Comparison of ENCODE assay signal across 15 cellular contexts in the genomic region with DNA sequence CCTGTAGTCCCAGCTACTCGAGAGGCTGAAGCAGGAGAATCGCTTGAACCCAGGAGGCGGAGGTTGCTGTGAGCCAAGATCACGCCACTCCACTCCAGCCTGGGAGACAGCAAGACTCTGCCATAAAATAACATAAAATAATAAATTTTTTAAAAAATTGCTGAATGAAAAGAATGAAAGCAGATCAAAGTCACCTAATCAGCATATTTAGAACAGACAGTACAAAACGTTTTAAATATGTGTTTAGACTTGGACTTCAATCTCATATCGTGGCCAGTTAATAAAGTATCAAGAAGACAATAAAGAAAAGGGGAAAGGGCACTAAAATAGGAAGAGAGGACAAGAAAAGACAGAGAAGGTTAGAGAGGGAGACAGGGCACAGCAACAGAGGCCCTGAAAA.
A peak's percentile ranks its signal among the peaks of the same experiment; 100 is the strongest.
DNase-seq lines count a peak whose midpoint lies in the region; ATAC-seq and TF ChIP-seq lines count a peak whose summit lies in the region.
"Had no signal": no experiment of that assay in that cellular context is flagged by ENCODE, and none has a peak within 500 bp of the region (broad histone marks: within the 10 kb centered on the region; RNA-seq: fewer than 3 reads in every experiment).

No MANE protein-coding gene starts in this region.

- no peak overlapping the region for H2BK120ac ChIP-seq in IMR-90 (ENCODE audit: low read depth, low read length)

- TF ChIP-seq POLR2A in IMR-90 (IDR thresholded peaks at IDR 0.05; ENCODE audit: low read depth, low read length), result no peak

- H4K8ac ChIP-seq in IMR-90 (ENCODE audit: low read depth in 2 of 2, low read length in 2 of 2), result no peak overlapping the region

- H3K27me3 Mint-ChIP-seq in activated T-cell treated with anti-CD3 and anti-CD28 coated beads, Interleukin-2, amount 50 U/mL, for 72 hours (ENCODE audit: low read depth), result no peaks in the 10 kb centered on the region
- no peaks in the 10 kb centered on the region for H3K27me3 Mint-ChIP-seq in endodermal cell (ENCODE audit: insufficient read depth)
- no peaks in the 10 kb centered on the region for H3K27me3 Mint-ChIP-seq in progenitor cell of endocrine pancreas
- H3K27me3 Mint-ChIP-seq: CD4-positive, alpha-beta memory T cell had no signal

- H3K4me2 ChIP-seq in IMR-90 (ENCODE audit: low read depth, low read length), result no peak overlapping the region
- H3K4me2 ChIP-seq: BLaER1 had no signal

- TF ChIP-seq CTCF in IMR-90 (conservative IDR thresholded peaks at IDR 0.05; ENCODE audit: low read depth, low read length) (no peak), endodermal cell (conservative IDR thresholded peaks at IDR 0.05) (no peak), progenitor cell of endocrine pancreas (IDR thresholded peaks at IDR 0.05; ENCODE audit: unreplicated experiment) (no peak)

- no peaks in the 10 kb centered on the region for H4K20me1 ChIP-seq in IMR-90 (ENCODE audit: insufficient read depth, low read length)
- H4K20me1 ChIP-seq: BLaER1 had no signal

- H3K4me3 Mint-ChIP-seq in activated T-cell treated with anti-CD3 and anti-CD28 coated beads, Interleukin-2, amount 50 U/mL, for 72 hours, result no peak overlapping the region
- H3K4me3 Mint-ChIP-seq in endodermal cell, result no peak overlapping the region
- no peak overlapping the region for H3K4me3 Mint-ChIP-seq in progenitor cell of endocrine pancreas (ENCODE audit: low read depth)
- H3K4me3 Mint-ChIP-seq: CD14-positive monocyte; CD4-positive, alpha-beta memory T cell had no signal

- H3K4ac ChIP-seq in IMR-90 (ENCODE audit: low read depth, low read length), result no peak overlapping the region

- WGBS in IMR-90 (ENCODE audit: extremely low coverage in 2 of 2, insufficient read length in 1 of 2), 2 experiments, result 33% methylated on average over 1 of the region's 6 CpGs; no CpG with 5 or more reads in 1 of the 2 experiments
- WGBS in endodermal cell (ENCODE audit: insufficient coverage in 1 of 2, insufficient read length in 1 of 2), 2 experiments, result 91 to 96% methylated on average over 3 to 5 of the region's 6 CpGs

- dilution Hi-C loops in IMR-90 (cut with HindIII; ENCODE audit: low sequenced_read_pairs, unreplicated experiment), result no loop called here

- H3K9me3 Mint-ChIP-seq in activated T-cell treated with anti-CD3 and anti-CD28 coated beads, Interleukin-2, amount 50 U/mL, for 72 hours, result no peaks in the 10 kb centered on the region
- peaks cover 7% of the 10 kb centered on the region for H3K9me3 Mint-ChIP-seq in endodermal cell
- H3K9me3 Mint-ChIP-seq in progenitor cell of endocrine pancreas (ENCODE audit: low read depth), result peaks cover 4% of the 10 kb centered on the region

- H2AFZ ChIP-seq in IMR-90 (replicated peaks; ENCODE audit: low read length, poor library complexity), result no peak overlapping the region

- 0 out of 2 replicates have a peak, but pooled peaks cover 2% of the 10 kb centered on the region for H3K9me1 ChIP-seq in IMR-90 (ENCODE audit: insufficient read depth, low read length)

- no peak overlapping the region for H3K18ac ChIP-seq in IMR-90 (ENCODE audit: low read depth, low read length)

- in situ Hi-C loops in IMR-90 (cut with MboI; ENCODE audit: low sequenced_read_pairs), result no loop called here

- ATAC-seq in activated T-cell treated with anti-CD3 and anti-CD28 coated beads, Interleukin-2, amount 50 U/mL, for 72 hours (replicated peaks in 1 of 2), result no peak
- no peak for ATAC-seq in IMR-90 (ENCODE audit: low read depth)

- H3K36me3 ChIP-seq in IMR-90 (ENCODE audit: control insufficient read depth, insufficient read depth, low read length), result no peaks in the 10 kb centered on the region
- no peaks in the 10 kb centered on the region for H3K36me3 ChIP-seq in endodermal cell (ENCODE audit: control insufficient read depth, insufficient read depth, low read length)
- H3K36me3 ChIP-seq: BLaER1, HAP-1 had no signal

- H3K27ac ChIP-seq in IMR-90 (ENCODE audit: insufficient read depth, low read length) (no peak overlapping the region), endodermal cell (ENCODE audit: low read depth, low read length) (no peak overlapping the region)
- H3K27ac ChIP-seq: 22Rv1, BLaER1 had no signal

- no peak overlapping the region for H2AK9ac ChIP-seq in IMR-90 (replicated peaks; ENCODE audit: low read depth, low read length, poor library complexity)

- H2BK20ac ChIP-seq in IMR-90 (ENCODE audit: low read depth, low read length), result no peak overlapping the region

- H3K4me1 ChIP-seq in IMR-90 (ENCODE audit: control insufficient read depth, insufficient read depth, low read length) (no peaks in the 10 kb centered on the region), endodermal cell (ENCODE audit: control insufficient read depth, insufficient read depth, low read length) (no peaks in the 10 kb centered on the region)

- intact Hi-C loops in IMR-90 (cut with micrococcal nuclease), result no loop called here

- peaks cover 2 to 7% of the 10 kb centered on the region in 2 donors for H3K36me3 Mint-ChIP-seq in activated T-cell treated with anti-CD3 and anti-CD28 coated beads, Interleukin-2, amount 50 U/mL, for 72 hours (ENCODE audit: insufficient read depth in 2 of 2)
- H3K36me3 Mint-ChIP-seq in endodermal cell (ENCODE audit: low read depth), result no peaks in the 10 kb centered on the region
- peaks cover 4% of the 10 kb centered on the region for H3K36me3 Mint-ChIP-seq in progenitor cell of endocrine pancreas (ENCODE audit: insufficient read depth)

- no peak overlapping the region for H3K23ac ChIP-seq in IMR-90 (ENCODE audit: low read depth, low read length)

- no peak overlapping the region for H2BK5ac ChIP-seq in IMR-90 (ENCODE audit: low read depth, low read length, poor library complexity, severe bottlenecking)

- H3K9ac ChIP-seq in IMR-90 (ENCODE audit: low read depth, low read length), result no peak overlapping the region
- H3K9ac ChIP-seq in endodermal cell (ENCODE audit: extremely low read depth, low read length, poor library complexity, severe bottlenecking), result no peak overlapping the region
- H3K9ac ChIP-seq: BLaER1 had no signal

- H3K4me3 ChIP-seq in IMR-90 (ENCODE audit: insufficient read depth, low read depth, low read length) (no peak overlapping the region), endodermal cell (ENCODE audit: low read length) (no peak overlapping the region)
- H3K4me3 ChIP-seq: BLaER1, HAP-1 had no signal

- no peak overlapping the region for H2BK15ac ChIP-seq in IMR-90 (ENCODE audit: low read depth, low read length)

- H3K27me3 ChIP-seq in IMR-90 (ENCODE audit: control insufficient read depth, insufficient read depth, low read length), result no peaks in the 10 kb centered on the region
- no peaks in the 10 kb centered on the region for H3K27me3 ChIP-seq in endodermal cell (ENCODE audit: control insufficient read depth, insufficient read depth, low read length, poor library complexity, severe bottlenecking)
- H3K27me3 ChIP-seq: BLaER1 had no signal

- H3K56ac ChIP-seq in IMR-90 (ENCODE audit: extremely low read depth, insufficient read depth, low read length), result no peak overlapping the region

- H3K9me3 ChIP-seq in IMR-90 (ENCODE audit: control insufficient read depth, insufficient read depth, low read length) (no peaks in the 10 kb centered on the region), endodermal cell (ENCODE audit: control insufficient read depth, low read length) (no peaks in the 10 kb centered on the region)
- H3K9me3 ChIP-seq: BLaER1, HAP-1 had no signal

- CTCF ChIA-PET in IMR-90 (lab: Yijun Ruan, JAX), result no interaction called here

- H3K27ac Mint-ChIP-seq in activated T-cell treated with anti-CD3 and anti-CD28 coated beads, Interleukin-2, amount 50 U/mL, for 72 hours, result peak overlapping the region; percentile 25
- H3K27ac Mint-ChIP-seq in endodermal cell (peak overlapping the region; percentile 48), progenitor cell of endocrine pancreas (peak overlapping the region; percentile 42)
- H3K27ac Mint-ChIP-seq: CD4-positive, alpha-beta memory T cell had no signal

- no peak overlapping the region for H3K14ac ChIP-seq in IMR-90 (replicated peaks; ENCODE audit: low read depth, low read length)

- TF ChIP-seq RAD21 in IMR-90 (IDR thresholded peaks at IDR 0.05; ENCODE audit: low read length), result no peak

- no peak for DNase-seq in activated T-cell treated with anti-CD3 and anti-CD28 coated beads, Interleukin-2, amount 50 U/mL, for 72 hours
- DNase-seq in activated T-cell treated with anti-CD3 and anti-CD28 coated beads for 4 hours (no peak), IMR-90 (no peak), endodermal cell (no peak), progenitor cell of endocrine pancreas (ENCODE audit: low spot score, unreplicated experiment) (no peak), SW 1271 (lab: John Stamatoyannopoulos, UW) (no peak)
- no peak for DNase-seq in activated naive CD4-positive, alpha-beta T cell (lab: John Stamatoyannopoulos, UW)
- DNase-seq: CD4-positive, alpha-beta memory T cell; DMS153; DMS79; GDM1 had no signal

- no peaks in the 10 kb centered on the region for H3K79me1 ChIP-seq in IMR-90 (ENCODE audit: low read depth in 1 of 2, low read length in 2 of 2)

- peaks cover 4% of the 10 kb centered on the region for H3K4me1 Mint-ChIP-seq in activated T-cell treated with anti-CD3 and anti-CD28 coated beads, Interleukin-2, amount 50 U/mL, for 72 hours (ENCODE audit: low read depth)
- H3K4me1 Mint-ChIP-seq in endodermal cell (peaks cover 3% of the 10 kb centered on the region), progenitor cell of endocrine pancreas (ENCODE audit: low read depth) (peaks cover 3% of the 10 kb centered on the region)
- H3K4me1 Mint-ChIP-seq: CD14-positive monocyte; CD4-positive, alpha-beta memory T cell had no signal

- H2AK5ac ChIP-seq in IMR-90 (ENCODE audit: low read depth, low read length), result no peak overlapping the region

- POLR2A ChIA-PET in IMR-90 (lab: Charles Lee; ENCODE audit: unreplicated experiment), result no interaction called here

- no TSS peak for BruUV-seq in IMR-90 (replicated peaks; lab: Mats Ljungman, UMichigan)

- no peak overlapping the region for H4K5ac ChIP-seq in IMR-90 (ENCODE audit: low read depth, low read length)

- no peak overlapping the region for H4K91ac ChIP-seq in IMR-90 (ENCODE audit: insufficient read depth, low read depth, low read length)

TF ChIP-seq in IMR-90, 13 proteins besides CTCF, POLR2A, EP300 and RAD21:
- TF ChIP-seq MXI1 (IDR thresholded peaks at IDR 0.05; ENCODE audit: borderline replicate concordance, low read depth, low read length), result no peak
- TF ChIP-seq MAFK (IDR thresholded peaks at IDR 0.05; ENCODE audit: low read depth, low read length), result peak; percentile 55; the same call in 1 of the 2 replicates
TF ChIP-seq in IMR-90: peak in this region for 1.
